In genomic region chr15:82021992-82022391, GRCh38 we compare ENCODE assay signal across 1 cellular context.
TF ChIP-seq lines count a peak whose summit lies in the region.

No MANE protein-coding gene starts in this region.

TF ChIP-seq in SK-N-SH treated with all-trans-retinoic acid at 6 μM for 48 hours, 23 proteins besides CTCF, POLR2A, EP300 and RAD21 (continued from another document):
- TF ChIP-seq ZFP30 (CRISPR knock-in tag; IDR thresholded peaks at IDR 0.05) = no peak
